ENCODE assay signal across 23 cellular contexts in genomic region chr6:19911223-19911622, GRCh38.
"Had no signal": no experiment of that assay in that cellular context is flagged by ENCODE, and none has a peak within 500 bp of the region (broad histone marks: within the 10 kb centered on the region; RNA-seq: fewer than 3 reads in every experiment).

No MANE protein-coding gene starts in this region.

- H3K4me1 ChIP-seq: colonic mucosa, esophagus muscularis mucosa, esophagus squamous epithelium, foreskin keratinocyte, gastrocnemius medialis, gastroesophageal sphincter, heart left ventricle, heart right ventricle had no signal

- H3K27ac ChIP-seq: colonic mucosa, coronary artery, dorsolateral prefrontal cortex, epithelial cell of prostate, esophagus muscularis mucosa, esophagus squamous epithelium, foreskin keratinocyte, gastrocnemius medialis, gastroesophageal sphincter, heart left ventricle, heart right ventricle had no signal

- DNase-seq: colonic mucosa; cortex of kidney; dermis blood vessel endothelial cell; dorsolateral prefrontal cortex; effector CD4-positive, alpha-beta T cell; effector CD8-positive, alpha-beta T cell; effector memory CD4-positive, alpha-beta T cell; effector memory CD8-positive, alpha-beta T cell; endodermal cell; erythroblast; esophagus squamous epithelium; foreskin fibroblast; foreskin keratinocyte; foreskin melanocyte; gastrocnemius medialis; glutamatergic neuron; head of caudate nucleus; heart left ventricle; heart right ventricle had no signal

- H3K9me3 ChIP-seq: colonic mucosa, esophagus squamous epithelium, gastrocnemius medialis had no signal

- H3K27me3 ChIP-seq: colonic mucosa, esophagus muscularis mucosa, esophagus squamous epithelium, gastrocnemius medialis, gastroesophageal sphincter, heart left ventricle, heart right ventricle had no signal

- H3K4me3 ChIP-seq: colonic mucosa, coronary artery, dorsolateral prefrontal cortex, esophagus muscularis mucosa, esophagus squamous epithelium, gastrocnemius medialis, gastroesophageal sphincter, heart right ventricle had no signal

- H3K36me3 ChIP-seq: colonic mucosa, esophagus muscularis mucosa, esophagus squamous epithelium, gastrocnemius medialis, gastroesophageal sphincter, heart left ventricle, heart right ventricle had no signal
